In the genomic region with DNA sequence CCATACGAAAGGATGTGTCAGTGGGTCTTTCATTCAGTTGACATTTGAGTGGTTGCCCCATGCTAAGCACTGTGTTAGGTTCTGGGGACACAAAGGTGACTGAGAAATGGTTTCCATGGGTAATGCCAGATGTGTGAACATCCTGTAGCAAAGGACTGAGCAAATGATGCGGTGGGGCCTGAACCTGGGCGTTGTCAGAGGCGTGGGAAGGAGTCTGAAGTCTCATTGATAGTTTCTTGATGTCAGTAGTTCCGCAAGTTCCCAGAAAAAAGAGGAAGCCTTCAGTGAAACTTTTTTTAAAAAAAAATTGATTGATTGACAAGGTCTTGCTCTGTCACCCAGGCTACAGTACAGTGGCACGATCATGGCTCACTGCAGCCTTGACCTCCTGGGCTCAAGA, we compare ENCODE assay signal across 1 cellular context.
A peak's percentile ranks its signal among the peaks of the same experiment; 100 is the strongest.
TF ChIP-seq lines count a peak whose summit lies in the region.

No MANE protein-coding gene starts in this region.

TF ChIP-seq in GM12878, 131 proteins besides CTCF, POLR2A, EP300 and RAD21 (continued from another document):
- TF ChIP-seq POLR2AphosphoS2 (IDR thresholded peaks at IDR 0.05; ENCODE audit: low read depth, low read length), result no peak
- peak; percentile 44; the same call in 1 of the 2 replicates for TF ChIP-seq CREM (IDR thresholded peaks at IDR 0.05; ENCODE audit: low read depth)
- TF ChIP-seq, protein P1, sequence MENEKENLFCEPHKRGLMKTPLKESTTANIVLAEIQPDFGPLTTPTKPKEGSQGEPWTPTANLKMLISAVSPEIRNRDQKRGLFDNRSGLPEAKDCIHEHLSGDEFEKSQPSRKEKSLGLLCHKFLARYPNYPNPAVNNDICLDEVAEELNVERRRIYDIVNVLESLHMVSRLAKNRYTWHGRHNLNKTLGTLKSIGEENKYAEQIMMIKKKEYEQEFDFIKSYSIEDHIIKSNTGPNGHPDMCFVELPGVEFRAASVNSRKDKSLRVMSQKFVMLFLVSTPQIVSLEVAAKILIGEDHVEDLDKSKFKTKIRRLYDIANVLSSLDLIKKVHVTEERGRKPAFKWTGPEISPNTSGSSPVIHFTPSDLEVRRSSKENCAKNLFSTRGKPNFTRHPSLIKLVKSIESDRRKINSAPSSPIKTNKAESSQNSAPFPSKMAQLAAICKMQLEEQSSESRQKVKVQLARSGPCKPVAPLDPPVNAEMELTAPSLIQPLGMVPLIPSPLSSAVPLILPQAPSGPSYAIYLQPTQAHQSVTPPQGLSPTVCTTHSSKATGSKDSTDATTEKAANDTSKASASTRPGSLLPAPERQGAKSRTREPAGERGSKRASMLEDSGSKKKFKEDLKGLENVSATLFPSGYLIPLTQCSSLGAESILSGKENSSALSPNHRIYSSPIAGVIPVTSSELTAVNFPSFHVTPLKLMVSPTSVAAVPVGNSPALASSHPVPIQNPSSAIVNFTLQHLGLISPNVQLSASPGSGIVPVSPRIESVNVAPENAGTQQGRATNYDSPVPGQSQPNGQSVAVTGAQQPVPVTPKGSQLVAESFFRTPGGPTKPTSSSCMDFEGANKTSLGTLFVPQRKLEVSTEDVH (IDR thresholded peaks at IDR 0.05; ENCODE audit: low read depth, partially characterized antibody), result no peak
- TF ChIP-seq MEF2A (IDR thresholded peaks at IDR 0.05; ENCODE audit: insufficient read depth, low read depth, low read length), result 0 out of 2 replicates have a peak, but pooled peaks have one; percentile 29
- TF ChIP-seq, protein P2, sequence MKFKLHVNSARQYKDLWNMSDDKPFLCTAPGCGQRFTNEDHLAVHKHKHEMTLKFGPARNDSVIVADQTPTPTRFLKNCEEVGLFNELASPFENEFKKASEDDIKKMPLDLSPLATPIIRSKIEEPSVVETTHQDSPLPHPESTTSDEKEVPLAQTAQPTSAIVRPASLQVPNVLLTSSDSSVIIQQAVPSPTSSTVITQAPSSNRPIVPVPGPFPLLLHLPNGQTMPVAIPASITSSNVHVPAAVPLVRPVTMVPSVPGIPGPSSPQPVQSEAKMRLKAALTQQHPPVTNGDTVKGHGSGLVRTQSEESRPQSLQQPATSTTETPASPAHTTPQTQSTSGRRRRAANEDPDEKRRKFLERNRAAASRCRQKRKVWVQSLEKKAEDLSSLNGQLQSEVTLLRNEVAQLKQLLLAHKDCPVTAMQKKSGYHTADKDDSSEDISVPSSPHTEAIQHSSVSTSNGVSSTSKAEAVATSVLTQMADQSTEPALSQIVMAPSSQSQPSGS (IDR thresholded peaks at IDR 0.05; ENCODE audit: low read length), result peak; percentile 61; the same call in 1 of the 2 replicates
- TF ChIP-seq NFYA (IDR thresholded peaks at IDR 0.05; ENCODE audit: borderline replicate concordance, low read depth, low read length), result no peak
- TF ChIP-seq, protein P3, sequence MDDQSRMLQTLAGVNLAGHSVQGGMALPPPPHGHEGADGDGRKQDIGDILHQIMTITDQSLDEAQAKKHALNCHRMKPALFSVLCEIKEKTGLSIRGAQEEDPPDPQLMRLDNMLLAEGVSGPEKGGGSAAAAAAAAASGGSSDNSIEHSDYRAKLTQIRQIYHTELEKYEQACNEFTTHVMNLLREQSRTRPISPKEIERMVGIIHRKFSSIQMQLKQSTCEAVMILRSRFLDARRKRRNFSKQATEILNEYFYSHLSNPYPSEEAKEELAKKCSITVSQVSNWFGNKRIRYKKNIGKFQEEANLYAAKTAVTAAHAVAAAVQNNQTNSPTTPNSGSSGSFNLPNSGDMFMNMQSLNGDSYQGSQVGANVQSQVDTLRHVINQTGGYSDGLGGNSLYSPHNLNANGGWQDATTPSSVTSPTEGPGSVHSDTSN (IDR thresholded peaks at IDR 0.05; ENCODE audit: insufficient replicate concordance, low read depth, low read length), result peak; percentile 51
- TF ChIP-seq FOXM1 (IDR thresholded peaks at IDR 0.05; ENCODE audit: low read depth, low read length), result 0 out of 2 replicates have a peak, but pooled peaks have one; percentile 47
- TF ChIP-seq, protein P4, sequence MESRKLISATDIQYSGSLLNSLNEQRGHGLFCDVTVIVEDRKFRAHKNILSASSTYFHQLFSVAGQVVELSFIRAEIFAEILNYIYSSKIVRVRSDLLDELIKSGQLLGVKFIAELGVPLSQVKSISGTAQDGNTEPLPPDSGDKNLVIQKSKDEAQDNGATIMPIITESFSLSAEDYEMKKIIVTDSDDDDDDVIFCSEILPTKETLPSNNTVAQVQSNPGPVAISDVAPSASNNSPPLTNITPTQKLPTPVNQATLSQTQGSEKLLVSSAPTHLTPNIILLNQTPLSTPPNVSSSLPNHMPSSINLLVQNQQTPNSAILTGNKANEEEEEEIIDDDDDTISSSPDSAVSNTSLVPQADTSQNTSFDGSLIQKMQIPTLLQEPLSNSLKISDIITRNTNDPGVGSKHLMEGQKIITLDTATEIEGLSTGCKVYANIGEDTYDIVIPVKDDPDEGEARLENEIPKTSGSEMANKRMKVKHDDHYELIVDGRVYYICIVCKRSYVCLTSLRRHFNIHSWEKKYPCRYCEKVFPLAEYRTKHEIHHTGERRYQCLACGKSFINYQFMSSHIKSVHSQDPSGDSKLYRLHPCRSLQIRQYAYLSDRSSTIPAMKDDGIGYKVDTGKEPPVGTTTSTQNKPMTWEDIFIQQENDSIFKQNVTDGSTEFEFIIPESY (IDR thresholded peaks at IDR 0.05), result no peak
- peak; percentile 86 for TF ChIP-seq SPI1 (IDR thresholded peaks at IDR 0.05; ENCODE audit: borderline replicate concordance, insufficient read depth, low read depth, low read length)
- no peak for TF ChIP-seq LARP7 (IDR thresholded peaks at IDR 0.05)
- peak; percentile 59; the same call in 1 of the 2 replicates for TF ChIP-seq EED (IDR thresholded peaks at IDR 0.05; ENCODE audit: low read depth)
- no peak for TF ChIP-seq TCF7 (IDR thresholded peaks at IDR 0.05; ENCODE audit: borderline replicate concordance)
- TF ChIP-seq PML (IDR thresholded peaks at IDR 0.05; ENCODE audit: low read length), result 0 out of 2 replicates have a peak, but pooled peaks have one; percentile 43
- TF ChIP-seq ATF7 (IDR thresholded peaks at IDR 0.05; ENCODE audit: low read depth), result no peak
- TF ChIP-seq IKZF2 (IDR thresholded peaks at IDR 0.05), result no peak
- TF ChIP-seq, protein P5, sequence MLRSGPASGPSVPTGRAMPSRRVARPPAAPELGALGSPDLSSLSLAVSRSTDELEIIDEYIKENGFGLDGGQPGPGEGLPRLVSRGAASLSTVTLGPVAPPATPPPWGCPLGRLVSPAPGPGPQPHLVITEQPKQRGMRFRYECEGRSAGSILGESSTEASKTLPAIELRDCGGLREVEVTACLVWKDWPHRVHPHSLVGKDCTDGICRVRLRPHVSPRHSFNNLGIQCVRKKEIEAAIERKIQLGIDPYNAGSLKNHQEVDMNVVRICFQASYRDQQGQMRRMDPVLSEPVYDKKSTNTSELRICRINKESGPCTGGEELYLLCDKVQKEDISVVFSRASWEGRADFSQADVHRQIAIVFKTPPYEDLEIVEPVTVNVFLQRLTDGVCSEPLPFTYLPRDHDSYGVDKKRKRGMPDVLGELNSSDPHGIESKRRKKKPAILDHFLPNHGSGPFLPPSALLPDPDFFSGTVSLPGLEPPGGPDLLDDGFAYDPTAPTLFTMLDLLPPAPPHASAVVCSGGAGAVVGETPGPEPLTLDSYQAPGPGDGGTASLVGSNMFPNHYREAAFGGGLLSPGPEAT (IDR thresholded peaks at IDR 0.05; ENCODE audit: low read depth), result no peak
- no peak for TF ChIP-seq RFX5 (IDR thresholded peaks at IDR 0.05; ENCODE audit: low read depth, low read length)
- TF ChIP-seq CREB1 (IDR thresholded peaks at IDR 0.05; ENCODE audit: low read depth), result peak; percentile 50
- no peak for TF ChIP-seq TBL1XR1 (IDR thresholded peaks at IDR 0.05; ENCODE audit: low read depth, low read length)
- no peak for TF ChIP-seq ZNF274 (IDR thresholded peaks at IDR 0.05; ENCODE audit: insufficient read depth, insufficient read length)
- TF ChIP-seq RUNX3 (IDR thresholded peaks at IDR 0.05; ENCODE audit: low read length), result peak; percentile 72
- TF ChIP-seq NFIC (IDR thresholded peaks at IDR 0.05; ENCODE audit: low read depth, low read length), result peak; percentile 57; the same call in 1 of the 2 replicates
- TF ChIP-seq, protein P6, sequence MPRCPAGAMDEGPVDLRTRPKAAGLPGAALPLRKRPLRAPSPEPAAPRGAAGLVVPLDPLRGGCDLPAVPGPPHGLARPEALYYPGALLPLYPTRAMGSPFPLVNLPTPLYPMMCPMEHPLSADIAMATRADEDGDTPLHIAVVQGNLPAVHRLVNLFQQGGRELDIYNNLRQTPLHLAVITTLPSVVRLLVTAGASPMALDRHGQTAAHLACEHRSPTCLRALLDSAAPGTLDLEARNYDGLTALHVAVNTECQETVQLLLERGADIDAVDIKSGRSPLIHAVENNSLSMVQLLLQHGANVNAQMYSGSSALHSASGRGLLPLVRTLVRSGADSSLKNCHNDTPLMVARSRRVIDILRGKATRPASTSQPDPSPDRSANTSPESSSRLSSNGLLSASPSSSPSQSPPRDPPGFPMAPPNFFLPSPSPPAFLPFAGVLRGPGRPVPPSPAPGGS (IDR thresholded peaks at IDR 0.05; ENCODE audit: borderline replicate concordance, insufficient read depth, low read depth, low read length, poor library complexity, severe bottlenecking), result peak; percentile 42
- TF ChIP-seq, protein P7, sequence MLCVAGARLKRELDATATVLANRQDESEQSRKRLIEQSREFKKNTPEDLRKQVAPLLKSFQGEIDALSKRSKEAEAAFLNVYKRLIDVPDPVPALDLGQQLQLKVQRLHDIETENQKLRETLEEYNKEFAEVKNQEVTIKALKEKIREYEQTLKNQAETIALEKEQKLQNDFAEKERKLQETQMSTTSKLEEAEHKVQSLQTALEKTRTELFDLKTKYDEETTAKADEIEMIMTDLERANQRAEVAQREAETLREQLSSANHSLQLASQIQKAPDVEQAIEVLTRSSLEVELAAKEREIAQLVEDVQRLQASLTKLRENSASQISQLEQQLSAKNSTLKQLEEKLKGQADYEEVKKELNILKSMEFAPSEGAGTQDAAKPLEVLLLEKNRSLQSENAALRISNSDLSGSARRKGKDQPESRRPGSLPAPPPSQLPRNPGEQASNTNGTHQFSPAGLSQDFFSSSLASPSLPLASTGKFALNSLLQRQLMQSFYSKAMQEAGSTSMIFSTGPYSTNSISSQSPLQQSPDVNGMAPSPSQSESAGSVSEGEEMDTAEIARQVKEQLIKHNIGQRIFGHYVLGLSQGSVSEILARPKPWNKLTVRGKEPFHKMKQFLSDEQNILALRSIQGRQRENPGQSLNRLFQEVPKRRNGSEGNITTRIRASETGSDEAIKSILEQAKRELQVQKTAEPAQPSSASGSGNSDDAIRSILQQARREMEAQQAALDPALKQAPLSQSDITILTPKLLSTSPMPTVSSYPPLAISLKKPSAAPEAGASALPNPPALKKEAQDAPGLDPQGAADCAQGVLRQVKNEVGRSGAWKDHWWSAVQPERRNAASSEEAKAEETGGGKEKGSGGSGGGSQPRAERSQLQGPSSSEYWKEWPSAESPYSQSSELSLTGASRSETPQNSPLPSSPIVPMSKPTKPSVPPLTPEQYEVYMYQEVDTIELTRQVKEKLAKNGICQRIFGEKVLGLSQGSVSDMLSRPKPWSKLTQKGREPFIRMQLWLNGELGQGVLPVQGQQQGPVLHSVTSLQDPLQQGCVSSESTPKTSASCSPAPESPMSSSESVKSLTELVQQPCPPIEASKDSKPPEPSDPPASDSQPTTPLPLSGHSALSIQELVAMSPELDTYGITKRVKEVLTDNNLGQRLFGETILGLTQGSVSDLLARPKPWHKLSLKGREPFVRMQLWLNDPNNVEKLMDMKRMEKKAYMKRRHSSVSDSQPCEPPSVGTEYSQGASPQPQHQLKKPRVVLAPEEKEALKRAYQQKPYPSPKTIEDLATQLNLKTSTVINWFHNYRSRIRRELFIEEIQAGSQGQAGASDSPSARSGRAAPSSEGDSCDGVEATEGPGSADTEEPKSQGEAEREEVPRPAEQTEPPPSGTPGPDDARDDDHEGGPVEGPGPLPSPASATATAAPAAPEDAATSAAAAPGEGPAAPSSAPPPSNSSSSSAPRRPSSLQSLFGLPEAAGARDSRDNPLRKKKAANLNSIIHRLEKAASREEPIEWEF (IDR thresholded peaks at IDR 0.05; ENCODE audit: insufficient replicate concordance, low read depth, low read length), result no peak
- TF ChIP-seq, protein P8, sequence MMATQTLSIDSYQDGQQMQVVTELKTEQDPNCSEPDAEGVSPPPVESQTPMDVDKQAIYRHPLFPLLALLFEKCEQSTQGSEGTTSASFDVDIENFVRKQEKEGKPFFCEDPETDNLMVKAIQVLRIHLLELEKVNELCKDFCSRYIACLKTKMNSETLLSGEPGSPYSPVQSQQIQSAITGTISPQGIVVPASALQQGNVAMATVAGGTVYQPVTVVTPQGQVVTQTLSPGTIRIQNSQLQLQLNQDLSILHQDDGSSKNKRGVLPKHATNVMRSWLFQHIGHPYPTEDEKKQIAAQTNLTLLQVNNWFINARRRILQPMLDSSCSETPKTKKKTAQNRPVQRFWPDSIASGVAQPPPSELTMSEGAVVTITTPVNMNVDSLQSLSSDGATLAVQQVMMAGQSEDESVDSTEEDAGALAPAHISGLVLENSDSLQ (IDR thresholded peaks at IDR 0.05), result peak; percentile 54
- no peak for TF ChIP-seq RAD51 (IDR thresholded peaks at IDR 0.05)
